8 cellular contexts compared by ENCODE assay signal in genomic region chr2:46983065-46983801, GRCh38. TPM values are rescaled to one million over a fixed set of nuclear protein-coding genes. Genes with fewer than 3 reads are reported as not detected.
DNase-seq lines count a peak whose midpoint lies in the region; ATAC-seq and TF ChIP-seq lines count a peak whose summit lies in the region.

No MANE protein-coding gene starts in this region.

- H3K36me3 Mint-ChIP-seq in H9 (ENCODE audit: insufficient read depth in 1 of 3, low read depth in 3 of 3), result peaks cover 0 to 10% (median 6%) of the 10 kb centered on the region in 3 experiments; a peak in 3 of 7 replicates

- DNase-seq in AG08395 (ENCODE audit: low spot score) (peak; percentile 50), OCI-M1 (lab: John Stamatoyannopoulos, UW) (peak; percentile 91), esophagus muscularis mucosa (ENCODE audit: extremely low spot score) (no peak), occipital lobe (lab: John Stamatoyannopoulos, UW) (no peak), H9 (no peak)

- H4K5ac ChIP-seq in H9 (ENCODE audit: insufficient read length, low read depth, low read length), result no peak overlapping the region

- no peak overlapping the region for H3K9ac ChIP-seq in stomach smooth muscle (ENCODE audit: low read length in 2 of 2)
- no peak overlapping the region for H3K9ac ChIP-seq in H9 (ENCODE audit: extremely low read depth, insufficient read length, low read length)

- H3K9me3 ChIP-seq in esophagus muscularis mucosa (no peaks in the 10 kb centered on the region), stomach smooth muscle (ENCODE audit: control insufficient read depth in 2 of 2, low read length in 2 of 2) (no peaks in the 10 kb centered on the region), H9 (ENCODE audit: control insufficient read depth, low read depth, low read length) (no peaks in the 10 kb centered on the region)

- intact Hi-C loops in esophagus muscularis mucosa (cut with DNase I), result no loop called here

- ATAC-seq in GM18858 (IDR thresholded peaks at IDR 0.05; ENCODE audit: unreplicated experiment), result peak; percentile 26
- peak; percentile 46 for ATAC-seq in HG02943 (IDR thresholded peaks at IDR 0.05; ENCODE audit: low read depth, unreplicated experiment)

- no peak overlapping the region for H3K56ac ChIP-seq in H9 (ENCODE audit: insufficient read length, low read depth, low read length)

- no peak overlapping the region for H4K91ac ChIP-seq in H9 (ENCODE audit: insufficient read length, low read depth, low read length)

- H3K4me3 ChIP-seq in esophagus muscularis mucosa (no peak overlapping the region), stomach smooth muscle (ENCODE audit: low read length in 2 of 2) (no peak overlapping the region)

- H3K9me3 Mint-ChIP-seq in H9, result no peaks in the 10 kb centered on the region

- no peak overlapping the region for H3K18ac ChIP-seq in H9 (ENCODE audit: insufficient read length, low read depth, low read length)

- H3K27ac ChIP-seq in esophagus muscularis mucosa (replicated peaks in 1 of 4), result peak overlapping the region; percentile 84 to 90 (median 86)
- H3K27ac ChIP-seq in stomach smooth muscle (ENCODE audit: low read length), result peak overlapping the region; percentile 38
- no peak overlapping the region for H3K27ac ChIP-seq in H9 (ENCODE audit: insufficient read length, low read depth, low read length)

- H2BK20ac ChIP-seq in H9 (ENCODE audit: low read depth, low read length, poor library complexity, severe bottlenecking), result no peak overlapping the region

- H2BK5ac ChIP-seq in H9 (ENCODE audit: insufficient read length, low read length), result no peak overlapping the region

- 70% methylated on average over 10 of the region's 13 CpGs for WGBS in esophagus muscularis mucosa
- no CpG with 5 or more reads among the region's 13 CpGs for WGBS in H9 (ENCODE audit: extremely low coverage, insufficient read length, low lambda C conversion rate)

- H3K4me3 Mint-ChIP-seq in H9, result no peak overlapping the region

- TF ChIP-seq EP300 in esophagus muscularis mucosa (IDR thresholded peaks at IDR 0.05), result no peak

- peaks cover 19 to 36% of the 10 kb centered on the region in 2 experiments for H3K4me1 Mint-ChIP-seq in H9

- H3K4me2 ChIP-seq in H9 (ENCODE audit: insufficient read depth, insufficient read length, low read length), result no peak overlapping the region

- no peak overlapping the region for H4K8ac ChIP-seq in H9 (replicated peaks; ENCODE audit: insufficient read length, low read depth, low read length)

- no peaks in the 10 kb centered on the region for H3K27me3 Mint-ChIP-seq in H9 (ENCODE audit: low read depth)

- no peak overlapping the region for H2AK5ac ChIP-seq in H9 (ENCODE audit: insufficient read length, low read length)

- no peak for TF ChIP-seq CTCF in esophagus muscularis mucosa (IDR thresholded peaks at IDR 0.05)
- no peak for TF ChIP-seq CTCF in H9 (conservative IDR thresholded peaks at IDR 0.05)

- no peak for TF ChIP-seq POLR2A in esophagus muscularis mucosa (IDR thresholded peaks at IDR 0.05; ENCODE audit: low read depth)

- no peak overlapping the region for H3T11ph ChIP-seq in H9 (ENCODE audit: low read length)

- H2AFZ ChIP-seq in H9 (ENCODE audit: low read length), result no peak overlapping the region

- peaks cover 66 to 74% (median 67%) of the 10 kb centered on the region in 4 donors for H3K4me1 ChIP-seq in esophagus muscularis mucosa
- H3K4me1 ChIP-seq in stomach smooth muscle (ENCODE audit: control insufficient read depth, insufficient read depth, low read length), result peaks cover 50% of the 10 kb centered on the region
- peaks cover 4% of the 10 kb centered on the region for H3K4me1 ChIP-seq in H9 (ENCODE audit: insufficient read depth, low read length)

- H3K79me1 ChIP-seq in H9 (ENCODE audit: insufficient read depth, low read depth, low read length, poor library complexity, severe bottlenecking), result no peaks in the 10 kb centered on the region

- H2BK12ac ChIP-seq in H9 (ENCODE audit: insufficient read length, low read depth, low read length), result no peak overlapping the region

- no peak overlapping the region for H3K23ac ChIP-seq in H9 (ENCODE audit: insufficient read length, low read depth, low read length)

- no peak overlapping the region for H2BK15ac ChIP-seq in H9 (ENCODE audit: low read depth, low read length)

- no peak overlapping the region; a peak in 1 of 7 replicates for H3K27ac Mint-ChIP-seq in H9

- H3K27me3 ChIP-seq in esophagus muscularis mucosa (no peaks in the 10 kb centered on the region), stomach smooth muscle (ENCODE audit: control insufficient read depth in 1 of 2, insufficient read depth in 2 of 2, low read length in 2 of 2) (no peaks in the 10 kb centered on the region), H9 (ENCODE audit: insufficient read depth, low read length) (no peaks in the 10 kb centered on the region)

- H3K36me3 ChIP-seq in esophagus muscularis mucosa (peaks cover 9 to 40% (median 31%) of the 10 kb centered on the region in 4 donors), stomach smooth muscle (ENCODE audit: control insufficient read depth in 2 of 2, insufficient read depth in 2 of 2, low read length in 2 of 2) (peaks cover 11 to 16% of the 10 kb centered on the region in 2 donors)

- H3K14ac ChIP-seq in H9 (ENCODE audit: insufficient read depth, low read length), result no peak overlapping the region

- no peaks in the 10 kb centered on the region for H3K79me2 ChIP-seq in H9 (ENCODE audit: insufficient read depth, low read length)

- no peaks in the 10 kb centered on the region for H3K23me2 ChIP-seq in H9 (ENCODE audit: insufficient read length, low read depth, low read length, poor library complexity, severe bottlenecking)

- H3K4ac ChIP-seq in H9 (ENCODE audit: low read depth, low read length), result no peak overlapping the region

- no peak overlapping the region for H2BK120ac ChIP-seq in H9 (ENCODE audit: low read depth, low read length, poor library complexity, severe bottlenecking)

- no peaks in the 10 kb centered on the region for H4K20me1 ChIP-seq in H9 (ENCODE audit: control insufficient read depth, insufficient read depth, insufficient read length)

RNA-seq across cellular contexts. Expression of gene TTC7A, which starts 42.2 kb away (rescaled TPM):
- 10 to 100 TPM; 17.1 to 38.0 (median 24.8) TPM for total RNA-seq in esophagus muscularis mucosa
- total RNA-seq in occipital lobe, result 8.4 TPM
- 9.6 and 10.5 TPM in 2 replicates for total RNA-seq in H9 (2021)

Comparison
In these comparisons a context has a peak if more than half of its experiments do, and no peak if none do; other contexts are left out.
1. DNase-seq: peak in AG08395 (single experiment) and OCI-M1 (single experiment); none in esophagus muscularis mucosa (single experiment), occipital lobe (single experiment) and H9 (single experiment).